Comparison of ENCODE assay signal across 8 cellular contexts in the genomic region with DNA sequence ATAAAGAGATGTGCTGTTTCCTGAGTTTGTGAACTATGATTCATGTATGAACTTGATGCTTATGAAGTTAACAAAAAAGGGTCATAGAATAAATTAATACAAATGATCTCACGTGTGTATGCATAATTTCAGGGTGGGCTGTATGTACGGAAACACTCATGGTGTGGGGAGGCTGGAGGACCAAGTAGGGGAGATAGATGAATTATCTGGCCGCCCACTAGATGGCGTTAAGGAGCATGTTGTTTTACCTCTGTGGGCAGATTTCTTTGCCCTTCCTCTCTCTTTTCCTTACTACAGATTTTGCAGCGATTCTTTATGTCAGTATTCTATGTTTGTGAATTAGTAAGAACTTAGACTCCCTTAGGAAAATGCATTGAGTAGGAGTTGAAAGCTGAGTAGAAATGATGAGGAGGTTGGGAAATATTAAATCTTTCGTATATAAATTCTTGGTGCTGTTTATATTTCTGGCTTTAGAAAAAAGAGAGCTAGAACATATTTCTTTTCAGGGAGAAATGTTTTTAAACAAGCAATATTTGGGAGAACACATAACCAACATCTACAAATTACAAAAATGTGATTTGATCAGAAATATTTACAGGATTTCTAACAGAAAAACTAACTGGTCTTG. TPM values are rescaled to one million over a fixed set of nuclear protein-coding genes. Genes with fewer than 3 reads are reported as not detected.
DNase-seq lines count a peak whose midpoint lies in the region; ATAC-seq, FAIRE-seq and TF ChIP-seq lines count a peak whose summit lies in the region.

No MANE protein-coding gene starts in this region.

- dilution Hi-C loops in keratinocyte (cut with MboI; ENCODE audit: extremely low pct_ligation_motif_present, low sequenced_read_pairs) = no loop called here

- H3K4me1 ChIP-seq in Loucy (ENCODE audit: insufficient read depth, low read length, poor library complexity, severe bottlenecking) = no peaks in the 10 kb centered on the region
- H3K4me1 ChIP-seq in keratinocyte (ENCODE audit: control insufficient read depth, extremely low read depth, insufficient read depth, low read length) = no peaks in the 10 kb centered on the region

- H3K79me2 ChIP-seq in Loucy (ENCODE audit: insufficient read depth, low read length) (no peaks in the 10 kb centered on the region), SU-DHL-6 (ENCODE audit: insufficient read depth, low read length) (no peaks in the 10 kb centered on the region), keratinocyte (ENCODE audit: control insufficient read depth, insufficient read depth, low read length) (no peaks in the 10 kb centered on the region)

- no peaks in the 10 kb centered on the region; the same call in 1 of the 2 replicates for H3K9me3 ChIP-seq in Loucy (ENCODE audit: insufficient read depth, low read depth, low read length)
- no peaks in the 10 kb centered on the region for H3K9me3 ChIP-seq in SU-DHL-6 (ENCODE audit: insufficient read depth, low read length)
- H3K9me3 ChIP-seq in keratinocyte (ENCODE audit: control insufficient read depth, low read depth, low read length) = no peaks in the 10 kb centered on the region

- DNase-seq in EL (peak; percentile 49), astrocyte of the hippocampus (ENCODE audit: low read depth, low spot score) (peak; percentile 76), keratinocyte (ENCODE audit: low read depth, low spot score) (no peak), GDM1 (lab: John Stamatoyannopoulos, UW) (no peak)
- DNase-seq in stimulated activated CD4-positive, alpha-beta T cell treated with anti-CD3 and anti-CD28 coated beads, TNF-alpha, amount 100 ng/mL, for 1 hour (ENCODE audit: low read depth in 3 of 3, low spot score in 1 of 3) = peak in 2 of 3 donors; percentile 9 to 15

- peak; percentile 84 for TF ChIP-seq CTCF in Loucy (conservative IDR thresholded peaks at IDR 0.05; ENCODE audit: low read length)
- peak; percentile 58 for TF ChIP-seq CTCF in SU-DHL-6 (IDR thresholded peaks at IDR 0.05; ENCODE audit: insufficient read depth, low read length, poor library complexity, severe bottlenecking)
- peak; percentile 67 to 83 (median 73) for TF ChIP-seq CTCF in keratinocyte (optimal IDR thresholded peaks at IDR 0.05 in 1 of 3, IDR thresholded peaks at IDR 0.05 in 1 of 3, conservative IDR thresholded peaks at IDR 0.05 in 1 of 3; ENCODE audit: extremely low read depth in 1 of 3, insufficient read depth in 2 of 3, low read length in 3 of 3)

- no peak overlapping the region for H3K27ac ChIP-seq in SU-DHL-6 (ENCODE audit: low read depth, low read length)
- H3K27ac ChIP-seq in keratinocyte (ENCODE audit: control insufficient read depth, insufficient read depth, low read length) = no peak overlapping the region

- H4K20me1 ChIP-seq in Loucy (ENCODE audit: insufficient read depth, low read length, poor library complexity, severe bottlenecking) = no peaks in the 10 kb centered on the region
- H4K20me1 ChIP-seq in SU-DHL-6 (ENCODE audit: low read depth, low read length) = no peaks in the 10 kb centered on the region
- no peaks in the 10 kb centered on the region for H4K20me1 ChIP-seq in keratinocyte (ENCODE audit: control insufficient read depth, extremely low read depth, insufficient read depth, low read length)

- FAIRE-seq in keratinocyte (lab: Jason Lieb, UNC) = peak; percentile 23

- no peak overlapping the region for H3K4me3 ChIP-seq in Loucy (ENCODE audit: low read length, poor library complexity, severe bottlenecking)
- H3K4me3 ChIP-seq in SU-DHL-6 (ENCODE audit: insufficient read depth, low read length, poor library complexity, severe bottlenecking) = no peak overlapping the region
- no peak overlapping the region for H3K4me3 ChIP-seq in keratinocyte (ENCODE audit: control insufficient read depth in 2 of 3, extremely low read depth in 1 of 3, insufficient read depth in 2 of 3, low read depth in 1 of 3, low read length in 3 of 3)

- H3K27me3 ChIP-seq in Loucy (ENCODE audit: insufficient read depth, low read length, poor library complexity, severe bottlenecking) (no peaks in the 10 kb centered on the region), SU-DHL-6 (ENCODE audit: low read length) (no peaks in the 10 kb centered on the region), keratinocyte (ENCODE audit: control insufficient read depth, extremely low read depth, insufficient read depth, low read length) (no peaks in the 10 kb centered on the region)

- H3K9me1 ChIP-seq in keratinocyte (ENCODE audit: control insufficient read depth, extremely low read depth, insufficient read depth, low read length) = no peaks in the 10 kb centered on the region

- H2AFZ ChIP-seq in Loucy (ENCODE audit: low read length) (0 out of 2 replicates have a peak overlapping the region, but pooled peaks have one; percentile 51), SU-DHL-6 (ENCODE audit: low read depth, low read length, severe bottlenecking) (no peak overlapping the region), keratinocyte (ENCODE audit: control insufficient read depth, low read length) (no peak overlapping the region)

- H3K36me3 ChIP-seq in Loucy (ENCODE audit: insufficient read depth, low read length) (no peaks in the 10 kb centered on the region), SU-DHL-6 (ENCODE audit: low read length) (no peaks in the 10 kb centered on the region), keratinocyte (ENCODE audit: control insufficient read depth in 2 of 2, extremely low read depth in 1 of 2, insufficient read depth in 2 of 2, low read length in 2 of 2) (no peaks in the 10 kb centered on the region)

- no peaks in the 10 kb centered on the region for H3K9me2 ChIP-seq in Loucy (replicated peaks; ENCODE audit: low read depth, low read length)
- H3K9me2 ChIP-seq in SU-DHL-6 (replicated peaks; ENCODE audit: insufficient read depth, low read length) = no peaks in the 10 kb centered on the region

- H3F3A ChIP-seq in Loucy (ENCODE audit: low read depth) (no peaks in the 10 kb centered on the region), SU-DHL-6 (ENCODE audit: insufficient read depth) (no peaks in the 10 kb centered on the region)

- no peak overlapping the region for H3K4me2 ChIP-seq in Loucy (ENCODE audit: low read depth, low read length, poor library complexity, severe bottlenecking)
- H3K4me2 ChIP-seq in SU-DHL-6 (ENCODE audit: low read depth, low read length, poor library complexity, severe bottlenecking) = no peak overlapping the region
- H3K4me2 ChIP-seq in keratinocyte (ENCODE audit: control insufficient read depth, extremely low read depth, insufficient read depth, low read depth, low read length) = no peak overlapping the region

- no peak overlapping the region for H3K9ac ChIP-seq in Loucy (ENCODE audit: low read depth, low read length, poor library complexity, severe bottlenecking)
- no peak overlapping the region for H3K9ac ChIP-seq in SU-DHL-6 (ENCODE audit: low read length)
- H3K9ac ChIP-seq in keratinocyte (ENCODE audit: control insufficient read depth, extremely low read depth, insufficient read depth, low read length) = no peak overlapping the region

- peak; percentile 81 for ATAC-seq in GM21515 (IDR thresholded peaks at IDR 0.05; ENCODE audit: unreplicated experiment)

RNA-seq across cellular contexts. Expression of a gene that starts 47.4 kb away (rescaled TPM):
- polyA plus RNA-seq in keratinocyte = 4.6 to 6.8 TPM (median 6.5 TPM) in 3 replicates
- polyA plus RNA-seq in keratinocyte (2011; ENCODE audit: low read depth) = 2.8 TPM
- polyA plus RNA-seq in keratinocyte (2011; cell fraction: cytosol; rRNA removed) = 4.1 TPM in 2 replicates
- polyA plus RNA-seq in keratinocyte (2011; cell fraction: nucleus; rRNA removed) = 11.5 and 11.6 TPM in 2 replicates
- 4.1 and 4.6 TPM in 2 replicates for polyA plus RNA-seq in keratinocyte (2012; ENCODE audit: low replicate concordance)
- polyA minus RNA-seq in keratinocyte = 5.5 to 7.7 TPM (median 6.3 TPM) in 3 replicates
- 5.0 TPM for polyA minus RNA-seq in keratinocyte (2011; cell fraction: cytosol; rRNA and poly(A)+ RNA removed)
- 9.3 and 10.1 TPM in 2 replicates for polyA minus RNA-seq in keratinocyte (2011; cell fraction: nucleus; rRNA and poly(A)+ RNA removed)

Comparison
In these comparisons a context has a peak if more than half of its experiments do, and no peak if none do; other contexts are left out.
1. DNase-seq: peak in EL (single experiment), astrocyte of the hippocampus (single experiment) and stimulated activated CD4-positive, alpha-beta T cell treated with anti-CD3 and anti-CD28 coated beads, TNF-alpha, amount 100 ng/mL, for 1 hour (2 of 3); none in keratinocyte (single experiment) and GDM1 (single experiment).
2. Peak in every context shown above with its lines, with median percentiles within 50 percentile points of each other: CTCF ChIP-seq.